Comparison of ENCODE assay signal across 8 cellular contexts in genomic region chr10:6473901-6474370, GRCh38.
DNase-seq lines count a peak whose midpoint lies in the region; FAIRE-seq and TF ChIP-seq lines count a peak whose summit lies in the region.

No MANE protein-coding gene starts in this region.

- TF ChIP-seq POLR2A in Peyer's patch (IDR thresholded peaks at IDR 0.05) (no peak), transverse colon (IDR thresholded peaks at IDR 0.05) (no peak)

- H3K36me3 ChIP-seq in Peyer's patch (no peaks in the 10 kb centered on the region), transverse colon (no peaks in the 10 kb centered on the region)

- H3K4me1 Mint-ChIP-seq in HFFc6 (ENCODE audit: low read depth) (peaks cover 6% of the 10 kb centered on the region; the same call in 1 of the 2 replicates), endothelial cell (ENCODE audit: unreplicated experiment) (peaks cover 31% of the 10 kb centered on the region)

- H3K4me3 ChIP-seq in Peyer's patch (peak overlapping the region in 1 of 4 donors; percentile 6), transverse colon (peak overlapping the region in 1 of 4 donors; percentile 12)

- peaks cover 2% of the 10 kb centered on the region for H3K27me3 Mint-ChIP-seq in HFFc6 (ENCODE audit: insufficient read depth)
- no peaks in the 10 kb centered on the region for H3K27me3 Mint-ChIP-seq in endothelial cell (ENCODE audit: unreplicated experiment)

- H3K9me3 ChIP-seq in Peyer's patch, result no peaks in the 10 kb centered on the region
- no peaks in the 10 kb centered on the region for H3K9me3 ChIP-seq in transverse colon

- H3K27ac Mint-ChIP-seq in HFFc6 (peak overlapping the region; percentile 78), endothelial cell (ENCODE audit: unreplicated experiment) (peak overlapping the region; percentile 80)

- H3K4me3 Mint-ChIP-seq in HFFc6 (peak overlapping the region; percentile 80), endothelial cell (ENCODE audit: unreplicated experiment) (no peak overlapping the region)

- H3K27me3 ChIP-seq in Peyer's patch (no peaks in the 10 kb centered on the region), transverse colon (no peaks in the 10 kb centered on the region)

- H3K4me1 ChIP-seq in Peyer's patch, result no peaks in the 10 kb centered on the region
- peaks cover 0 to 7% (median 0%) of the 10 kb centered on the region in 4 donors for H3K4me1 ChIP-seq in transverse colon

- in situ Hi-C loops in GM13976 (cut with MboI; ENCODE audit: low sequenced_read_pairs, unreplicated experiment) (no loop called here), transverse colon (cut with MboI; ENCODE audit: low pct_ligation_motif_present in 1 of 4, low pct_unique_long_range_greater_than_20kb in 1 of 4, low sequenced_read_pairs in 3 of 4) (no loop called here)

- WGBS in transverse colon (ENCODE audit: low coverage in 1 of 2), 2 donors, result 57 to 70% methylated on average over 6 of the region's 6 CpGs

- H3K36me3 Mint-ChIP-seq in HFFc6 (ENCODE audit: low read depth), result no peaks in the 10 kb centered on the region
- peaks cover 31% of the 10 kb centered on the region for H3K36me3 Mint-ChIP-seq in endothelial cell (ENCODE audit: low read depth, unreplicated experiment)

- peak; percentile 61 for DNase-seq in GM13976 (ENCODE audit: low spot score)
- DNase-seq in HFFc6, result no peak
- no peak for DNase-seq in Peyer's patch
- no peak for DNase-seq in endothelial cell (ENCODE audit: low spot score)
- DNase-seq in transverse colon, result no peak
- DNase-seq in D721Med (ENCODE audit: insufficient read length, low spot score), result no peak
- DNase-seq in NCI-H1417 (lab: John Stamatoyannopoulos, UW), result no peak
- no peak for DNase-seq in putamen (ENCODE audit: low spot score)

- no peak for TF ChIP-seq EP300 in transverse colon (IDR thresholded peaks at IDR 0.05; ENCODE audit: low read depth)

- FAIRE-seq in D721Med (lab: Jason Lieb, UNC), result no peak

- intact Hi-C loops in transverse colon (cut with DNase I; ENCODE audit: low total_unique reads), result no loop called here

- H3K27ac ChIP-seq in Peyer's patch (peak overlapping the region; percentile 39 to 57 (median 42)), transverse colon (peak overlapping the region in 3 of 4 donors; percentile 29 to 54 (median 50))

- H3K9me3 Mint-ChIP-seq in HFFc6, result no peaks in the 10 kb centered on the region; the same call in 1 of the 2 replicates
- no peaks in the 10 kb centered on the region for H3K9me3 Mint-ChIP-seq in endothelial cell (ENCODE audit: unreplicated experiment)

- TF ChIP-seq CTCF in GM13976 (IDR thresholded peaks at IDR 0.05; ENCODE audit: borderline replicate concordance, control extremely low read depth, extremely low read depth, insufficient read depth, missing control alignments), result no peak
- TF ChIP-seq CTCF in HFFc6 (IDR thresholded peaks at IDR 0.05), result no peak
- TF ChIP-seq CTCF in Peyer's patch (IDR thresholded peaks at IDR 0.05), result no peak
- no peak for TF ChIP-seq CTCF in endothelial cell (IDR thresholded peaks at IDR 0.05; ENCODE audit: unreplicated experiment)
- TF ChIP-seq CTCF in transverse colon (IDR thresholded peaks at IDR 0.05), result no peak
- no peak for TF ChIP-seq CTCF in D721Med (IDR thresholded peaks at IDR 0.05; ENCODE audit: insufficient read depth, missing control alignments)
